18 cellular contexts compared by ENCODE assay signal in genomic region chr1:154459044-154459443, GRCh38. TPM values are rescaled to one million over a fixed set of nuclear protein-coding genes. Genes with fewer than 3 reads are reported as not detected.
"Had no signal": no experiment of that assay in that cellular context is flagged by ENCODE, and none has a peak within 500 bp of the region (broad histone marks: within the 10 kb centered on the region; RNA-seq: fewer than 3 reads in every experiment).

No MANE protein-coding gene starts in this region.

- ATAC-seq: foreskin keratinocyte, heart left ventricle had no signal

- H3K9me3 ChIP-seq: heart left ventricle, tibial nerve, vagina had no signal

- DNase-seq: activated CD4-positive, alpha-beta T cell treated with anti-CD3 and anti-CD28 coated beads, Interleukin-2, amount 50 U/mL, for 48 hours; activated naive CD4-positive, alpha-beta T cell treated with anti-CD3 and anti-CD28 coated beads for 36 hours; cortex of kidney; effector CD8-positive, alpha-beta T cell; foreskin keratinocyte; heart left ventricle; immature natural killer cell; stimulated activated CD4-positive, alpha-beta T cell treated with anti-CD3 and anti-CD28 coated beads, Interleukin-15, amount 100 ng/mL, for 24 hours; stimulated activated CD4-positive, alpha-beta T cell treated with anti-CD3 and anti-CD28 coated beads, Interleukin-4, amount 100 ng/mL, for 1 hour; stimulated activated naive CD4-positive, alpha-beta T cell treated with Interleukin-2 at 50 U/mL for 16 hours; WERI-Rb-1 had no signal

- H3K27ac ChIP-seq: cardiac muscle cell, foreskin keratinocyte, heart left ventricle, tibial nerve, vagina, WERI-Rb-1 had no signal

- H3K36me3 Mint-ChIP-seq: immature natural killer cell had no signal

- H3K4me3 Mint-ChIP-seq: activated naive CD4-positive, alpha-beta T cell treated with anti-CD3 and anti-CD28 coated beads for 36 hours; immature natural killer cell had no signal

- H3K27me3 ChIP-seq: cardiac muscle cell, foreskin keratinocyte, heart left ventricle, tibial nerve, vagina had no signal

- H3K9me3 Mint-ChIP-seq: activated naive CD4-positive, alpha-beta T cell treated with anti-CD3 and anti-CD28 coated beads for 36 hours; activated T-helper 2 cell treated with anti-CD3 and anti-CD28 coated beads, Interferon-gamma antibody, Interleukin-2, Interleukin-4, amounts not matched to agents 10 μg/mL and 5 μg/mL and 100 μg/mL, durations not matched to agents 14 hours and 24 hours and 36 hours had no signal

- H3K27ac Mint-ChIP-seq: activated naive CD4-positive, alpha-beta T cell treated with anti-CD3 and anti-CD28 coated beads for 36 hours; activated T-helper 2 cell treated with anti-CD3 and anti-CD28 coated beads, Interferon-gamma antibody, Interleukin-2, Interleukin-4, amounts not matched to agents 10 μg/mL and 5 μg/mL and 100 μg/mL, durations not matched to agents 14 hours and 24 hours and 36 hours; immature natural killer cell had no signal

RNA-seq across cellular contexts. Expression of gene TDRD10, which starts 43.0 kb away (rescaled TPM):
- total RNA-seq: activated naive CD4-positive, alpha-beta T cell treated with anti-CD3 and anti-CD28 coated beads for 36 hours; activated T-helper 2 cell treated with anti-CD3 and anti-CD28 coated beads, Interferon-gamma antibody, Interleukin-2, Interleukin-4, amounts not matched to agents 10 μg/mL and 5 μg/mL and 100 μg/mL, durations not matched to agents 14 hours and 24 hours and 36 hours; astrocyte; foreskin keratinocyte; osteoblast; T-helper 1 cell treated with Interleukin-12 subunit alpha and Interleukin-12 subunit beta and Interleukin-4 antibody, amounts not matched to agents 30 ng/mL and 1 ng/mL, for 36 hours had no signal

RNA-seq across cellular contexts. Expression of gene SHE, which starts 43.2 kb away (rescaled TPM):
- total RNA-seq: activated naive CD4-positive, alpha-beta T cell treated with anti-CD3 and anti-CD28 coated beads for 36 hours; astrocyte; foreskin keratinocyte; osteoblast; T-helper 1 cell treated with Interleukin-12 subunit alpha and Interleukin-12 subunit beta and Interleukin-4 antibody, amounts not matched to agents 30 ng/mL and 1 ng/mL, for 36 hours had no signal
